12 cellular contexts compared by ENCODE assay signal in the genomic region with DNA sequence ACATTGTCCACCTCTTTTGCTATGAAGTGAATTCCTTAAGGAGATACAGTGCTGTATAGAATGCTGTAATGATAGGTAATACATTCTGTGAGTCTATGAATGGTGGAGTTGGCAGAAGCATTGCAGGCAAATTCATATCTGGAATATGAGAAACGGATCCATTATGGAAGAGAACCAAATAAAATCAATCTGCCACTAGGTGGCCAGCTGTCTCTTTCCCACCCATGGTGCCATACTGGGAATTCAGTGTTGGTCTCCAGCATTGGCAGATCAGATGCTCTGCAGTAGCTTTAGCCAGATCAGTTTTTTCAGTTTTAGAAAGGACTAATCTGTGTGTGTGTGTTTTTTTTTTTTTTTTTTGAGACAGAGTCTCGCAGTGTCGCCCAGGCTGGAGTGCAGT. TPM values are rescaled to one million over a fixed set of nuclear protein-coding genes. Genes with fewer than 3 reads are reported as not detected.
DNase-seq lines count a peak whose midpoint lies in the region; ATAC-seq and TF ChIP-seq lines count a peak whose summit lies in the region.
"Had no signal": no experiment of that assay in that cellular context is flagged by ENCODE, and none has a peak within 500 bp of the region (broad histone marks: within the 10 kb centered on the region; RNA-seq: fewer than 3 reads in every experiment).

No MANE protein-coding gene starts in this region.

- intact Hi-C loops in Panc1 (cut with micrococcal nuclease; ENCODE audit: unreplicated experiment): no loop called here
- intact Hi-C loops in PC-9 (cut with micrococcal nuclease; ENCODE audit: unreplicated experiment): no loop called here
- intact Hi-C loops in esophagus muscularis mucosa (cut with DNase I): no loop called here

- no peaks in the 10 kb centered on the region for H3K36me3 ChIP-seq in Panc1 (ENCODE audit: control insufficient read depth, insufficient read depth, low read length)
- H3K36me3 ChIP-seq in PC-9 (ENCODE audit: low read depth): no peaks in the 10 kb centered on the region
- H3K36me3 ChIP-seq in esophagus muscularis mucosa: peaks cover 0 to 2% (median under 1%) of the 10 kb centered on the region in 4 donors

- ATAC-seq in Panc1 (no peak), HG03095 (IDR thresholded peaks at IDR 0.05; ENCODE audit: unreplicated experiment) (no peak), HG03457 (IDR thresholded peaks at IDR 0.05; ENCODE audit: unreplicated experiment) (no peak)

- POLR2A ChIA-PET in Panc1 (lab: Charles Lee): interaction anchor here (0.7 kb wide), 1 partner anchor 110 kb away, joined by 6 read pairs; no protein-coding TSS in a partner anchor
- POLR2A ChIA-PET in PC-9 (lab: Charles Lee; ENCODE audit: unreplicated experiment): no interaction called here

- no peak for TF ChIP-seq EP300 in esophagus muscularis mucosa (IDR thresholded peaks at IDR 0.05)

- H3K9me3 ChIP-seq in Panc1 (ENCODE audit: control insufficient read depth, insufficient read depth, low read depth, low read length): no peaks in the 10 kb centered on the region
- H3K9me3 ChIP-seq in PC-9 (ENCODE audit: insufficient read depth, low read depth): no peaks in the 10 kb centered on the region
- H3K9me3 ChIP-seq in esophagus muscularis mucosa: no peaks in the 10 kb centered on the region

- no peaks in the 10 kb centered on the region for H3F3A ChIP-seq in PC-9 (ENCODE audit: insufficient read depth, low read depth)

- CTCF ChIA-PET in Panc1 (lab: Charles Lee) (interaction anchor here (0.6 to 0.7 kb wide), 3 partner anchors 13 to 412 kb away, joined by 3 to 5 read pairs (median 4); no protein-coding TSS in a partner anchor), PC-9 (lab: Charles Lee) (no interaction called here)

- BruUV-seq in Panc1 (replicated peaks; lab: Mats Ljungman, UMichigan) (no TSS peak), PC-9 (replicated peaks; lab: Mats Ljungman, UMichigan) (no TSS peak)

- H4K20me1 ChIP-seq in PC-9 (ENCODE audit: insufficient read depth): no peaks in the 10 kb centered on the region; the same call in 1 of the 2 replicates

- H3K27ac ChIP-seq in Panc1 (ENCODE audit: low read length): no peak overlapping the region
- H3K27ac ChIP-seq in PC-9: no peak overlapping the region
- no peak overlapping the region for H3K27ac ChIP-seq in esophagus muscularis mucosa (replicated peaks in 1 of 4)
- H3K27ac ChIP-seq: epithelial cell of prostate had no signal

- in situ Hi-C loops in Panc1 (cut with HindIII; ENCODE audit: low pct_unique_long_range_greater_than_20kb, low sequenced_read_pairs): no loop called here

- H2AFZ ChIP-seq in PC-9: no peak overlapping the region

- WGBS in esophagus muscularis mucosa: 97% methylated on average over 3 of the region's 3 CpGs

- TF ChIP-seq CTCF in GM12875 (IDR thresholded peaks at IDR 0.05; ENCODE audit: borderline replicate concordance, insufficient read depth, low read depth, low read length) (0 out of 2 replicates have a peak, but pooled peaks have one; percentile 25), Panc1 (IDR thresholded peaks at IDR 0.05) (peak; percentile 58), fibroblast of villous mesenchyme (IDR thresholded peaks at IDR 0.05; ENCODE audit: insufficient read depth, low read depth, low read length) (peak; percentile 44), PC-9 (conservative IDR thresholded peaks at IDR 0.05) (no peak), esophagus muscularis mucosa (IDR thresholded peaks at IDR 0.05) (no peak)

- peak; percentile 15 for DNase-seq in AG08395 (ENCODE audit: low spot score)
- no peak for DNase-seq in Panc1 (ENCODE audit: low read depth, low spot score)
- no peak for DNase-seq in fibroblast of villous mesenchyme (ENCODE audit: low read depth)
- no peak for DNase-seq in PC-9
- DNase-seq in esophagus muscularis mucosa (ENCODE audit: extremely low spot score): no peak
- DNase-seq: activated effector memory CD4-positive, alpha-beta T cell treated with anti-CD3 and anti-CD28 coated beads, Interleukin-2, amount 50 U/mL, for 16 hours; DMS79 treated with DMSO at 0.1 percent for 48 hours; NCI-H187 treated with DMSO at 0.1 percent for 48 hours had no signal

- no peaks in the 10 kb centered on the region for H3K9me2 ChIP-seq in PC-9 (ENCODE audit: insufficient read depth)

- H3K79me2 ChIP-seq in PC-9 (ENCODE audit: low read depth): peaks cover 54% of the 10 kb centered on the region

- H3K27me3 ChIP-seq in Panc1 (ENCODE audit: control insufficient read depth, insufficient read depth, low read length) (no peaks in the 10 kb centered on the region), PC-9 (ENCODE audit: insufficient read depth, low read depth) (no peaks in the 10 kb centered on the region), esophagus muscularis mucosa (no peaks in the 10 kb centered on the region)

- H3K4me1 ChIP-seq in Panc1 (ENCODE audit: control insufficient read depth, insufficient read depth, low read length) (no peaks in the 10 kb centered on the region), PC-9 (replicated peaks; ENCODE audit: insufficient read depth) (no peaks in the 10 kb centered on the region; the same call in 1 of the 2 replicates), esophagus muscularis mucosa (peaks cover 15 to 42% (median 25%) of the 10 kb centered on the region in 4 donors)

- H3K4me3 ChIP-seq in GM12875 (ENCODE audit: low read depth, low read length): no peak overlapping the region
- H3K4me3 ChIP-seq in Panc1 (ENCODE audit: low read depth in 2 of 2, low read length in 2 of 2): no peak overlapping the region
- H3K4me3 ChIP-seq in fibroblast of villous mesenchyme (ENCODE audit: low read depth, low read length): no peak overlapping the region
- no peak overlapping the region for H3K4me3 ChIP-seq in PC-9
- H3K4me3 ChIP-seq in esophagus muscularis mucosa: no peak overlapping the region

- no peak for TF ChIP-seq POLR2A in esophagus muscularis mucosa (IDR thresholded peaks at IDR 0.05; ENCODE audit: low read depth)

- H3K4me2 ChIP-seq in PC-9: no peak overlapping the region

RNA-seq across cellular contexts. Expression of gene DNAJC3, which starts 27.6 kb away (rescaled TPM):
- total RNA-seq in Panc1 (2021; ENCODE audit: unreplicated experiment) (25.7 TPM), fibroblast of villous mesenchyme (56.4 and 85.1 TPM in 2 replicates), PC-9 (2021) (8.1 and 10.5 TPM in 2 replicates), esophagus muscularis mucosa (10 to 100 TPM; 43.8 to 55.1 (median 48.9) TPM)
- 8.5 TPM for polyA plus RNA-seq in Panc1 (2012; ENCODE audit: insufficient read length)

Comparison
In these comparisons a context has a peak if more than half of its experiments do, and no peak if none do; other contexts are left out.
1. CTCF ChIP-seq: peak in GM12875 (single experiment), Panc1 (single experiment) and fibroblast of villous mesenchyme (single experiment); none in PC-9 (single experiment) and esophagus muscularis mucosa (0 of 3).